1 cellular context compared by ENCODE assay signal in genomic region chr21:36695671-36696389, GRCh38.
TF ChIP-seq lines count a peak whose summit lies in the region.

No MANE protein-coding gene starts in this region.

TF ChIP-seq in SK-N-SH, 30 proteins besides CTCF, POLR2A, EP300 and RAD21 (continued from another document):
- TF ChIP-seq ZBTB33 (IDR thresholded peaks at IDR 0.05; ENCODE audit: borderline replicate concordance, low read depth) = no peak
TF ChIP-seq in SK-N-SH: peak in this region for 0.
